Comparison of ENCODE assay signal across 9 cellular contexts in the genomic region with DNA sequence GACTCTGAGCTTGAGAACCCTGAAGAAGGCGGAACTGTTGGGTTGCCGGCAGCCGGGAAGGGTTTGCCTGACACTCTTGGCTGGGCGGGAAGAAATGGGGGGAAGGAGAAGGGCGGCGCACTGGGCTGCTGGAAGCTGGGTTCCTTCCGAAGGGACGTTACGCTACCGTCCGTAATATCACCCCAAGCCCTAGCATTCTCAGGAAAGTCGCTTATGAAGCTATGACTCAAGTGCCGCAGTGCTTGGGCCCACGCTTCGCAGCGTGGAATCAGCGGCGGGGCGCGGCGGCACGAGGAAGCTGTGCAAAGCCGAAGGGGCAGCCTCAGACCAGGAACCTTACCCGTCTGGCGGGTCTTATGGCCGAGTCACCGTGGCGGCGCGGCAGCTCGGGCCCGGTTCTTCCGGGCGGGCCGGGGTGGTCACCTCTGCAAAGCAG. TPM values are rescaled to one million over a fixed set of nuclear protein-coding genes. Genes with fewer than 3 reads are reported as not detected.
DNase-seq lines count a peak whose midpoint lies in the region; ATAC-seq and TF ChIP-seq lines count a peak whose summit lies in the region.
"Had no signal": no experiment of that assay in that cellular context is flagged by ENCODE, and none has a peak within 500 bp of the region (broad histone marks: within the 10 kb centered on the region; RNA-seq: fewer than 3 reads in every experiment).

No MANE protein-coding gene starts in this region.

- H3K27me3 Mint-ChIP-seq in activated naive CD8-positive, alpha-beta T cell treated with anti-CD3 and anti-CD28 coated beads for 36 hours: peaks cover 19% of the 10 kb centered on the region

- H3K27me3 ChIP-seq in H7 (ENCODE audit: control insufficient read depth, insufficient read depth, low read length) (no peaks in the 10 kb centered on the region), Peyer's patch (no peaks in the 10 kb centered on the region), heart left ventricle (peaks cover 0 to 6% (median 0%) of the 10 kb centered on the region in 9 donors), psoas muscle (ENCODE audit: insufficient read depth in 3 of 3, low read length in 2 of 3) (peaks cover 0 to 2% (median 1%) of the 10 kb centered on the region in 3 donors), uterus (no peaks in the 10 kb centered on the region)

- H3K27ac Mint-ChIP-seq in activated naive CD8-positive, alpha-beta T cell treated with anti-CD3 and anti-CD28 coated beads for 36 hours: peak overlapping the region; percentile 79

- H3K36me3 ChIP-seq in H7 (replicated peaks; ENCODE audit: control insufficient read depth, insufficient read depth, low read length) (no peaks in the 10 kb centered on the region), Peyer's patch (no peaks in the 10 kb centered on the region), heart left ventricle (no peaks in the 10 kb centered on the region), psoas muscle (ENCODE audit: insufficient read depth in 1 of 2, low read depth in 1 of 2) (no peaks in the 10 kb centered on the region), uterus (no peaks in the 10 kb centered on the region)

- H3K4me1 Mint-ChIP-seq in activated naive CD8-positive, alpha-beta T cell treated with anti-CD3 and anti-CD28 coated beads for 36 hours: peaks cover 13% of the 10 kb centered on the region

- H3K4me3 Mint-ChIP-seq in activated naive CD8-positive, alpha-beta T cell treated with anti-CD3 and anti-CD28 coated beads for 36 hours: peak overlapping the region; percentile 81

- peaks cover 4% of the 10 kb centered on the region for H3K9me3 Mint-ChIP-seq in activated naive CD8-positive, alpha-beta T cell treated with anti-CD3 and anti-CD28 coated beads for 36 hours

- H3K4me3 ChIP-seq in H7 (ENCODE audit: insufficient read depth, low read depth, low read length) (peak overlapping the region; percentile 58; the same call in 1 of the 2 replicates), Peyer's patch (peak overlapping the region; percentile 51 to 68 (median 58)), heart left ventricle (peak overlapping the region; percentile 40 to 90 (median 70)), psoas muscle (peak overlapping the region; percentile 70), uterus (peak overlapping the region; percentile 33 to 58)

- intact Hi-C loops in heart left ventricle (cut with DNase I) (loop anchor here in 4 of 10 donors (5.0 to 10.0 kb wide), 4 partner anchors 33 to 60 kb away; partner anchors contain the start of gene SLC14A1 (in 1 of the 4)), psoas muscle (cut with DNase I) (no loop called here), uterus (cut with DNase I; ENCODE audit: low total_unique reads) (no loop called here)

- H3K36me3 Mint-ChIP-seq in activated naive CD8-positive, alpha-beta T cell treated with anti-CD3 and anti-CD28 coated beads for 36 hours: peaks cover 6% of the 10 kb centered on the region

- no peak for TF ChIP-seq CTCF in Peyer's patch (IDR thresholded peaks at IDR 0.05)
- no peak for TF ChIP-seq CTCF in heart left ventricle (IDR thresholded peaks at IDR 0.05)
- TF ChIP-seq CTCF in psoas muscle (IDR thresholded peaks at IDR 0.05): no peak
- no peak for TF ChIP-seq CTCF in uterus (IDR thresholded peaks at IDR 0.05)

- H3K27ac ChIP-seq in Peyer's patch: peak overlapping the region; percentile 40 to 69 (median 56)
- H3K27ac ChIP-seq in heart left ventricle: peak overlapping the region; percentile 54 to 89 (median 74)
- H3K27ac ChIP-seq in psoas muscle: peak overlapping the region; percentile 46
- peak overlapping the region; percentile 22 to 51 for H3K27ac ChIP-seq in uterus

- peak; percentile 63 for DNase-seq in Daoy (ENCODE audit: low read depth)
- DNase-seq in H7: peak; percentile 22
- DNase-seq in Peyer's patch: peak; percentile 36 to 77 (median 74)
- peak; percentile 72 for DNase-seq in activated naive CD8-positive, alpha-beta T cell treated with anti-CD3 and anti-CD28 coated beads for 36 hours
- DNase-seq in heart left ventricle: peak; percentile 77 to 88 (median 81)
- peak; percentile 76 to 81 for DNase-seq in psoas muscle
- DNase-seq in uterus: peak; percentile 49 to 63

- TF ChIP-seq POLR2A in Peyer's patch (IDR thresholded peaks at IDR 0.05) (no peak), heart left ventricle (IDR thresholded peaks at IDR 0.05) (peak in 1 of 2 donors; percentile 43), uterus (IDR thresholded peaks at IDR 0.05) (no peak)

- H3K4me1 ChIP-seq in Peyer's patch (peaks cover 0 to 14% (median 6%) of the 10 kb centered on the region in 4 donors), heart left ventricle (peaks cover 0 to 18% (median 7%) of the 10 kb centered on the region in 12 donors), psoas muscle (no peaks in the 10 kb centered on the region), uterus (no peaks in the 10 kb centered on the region)

- ATAC-seq in heart left ventricle (peak; percentile 71 to 95 (median 94)), psoas muscle (peak; percentile 42 to 86 (median 73)), HG02885 (IDR thresholded peaks at IDR 0.05; ENCODE audit: poor library complexity, unreplicated experiment) (no peak)

- WGBS in heart left ventricle, 4 donors: 6 to 10% (median 8%) methylated on average over 16 to 35 of the region's 35 CpGs
- 0 to 2% (median 1%) methylated on average over 34 to 35 of the region's 35 CpGs for WGBS in psoas muscle, 3 donors

- no peaks in the 10 kb centered on the region for H3K9me3 ChIP-seq in Peyer's patch
- H3K9me3 ChIP-seq in heart left ventricle: no peaks in the 10 kb centered on the region
- no peaks in the 10 kb centered on the region for H3K9me3 ChIP-seq in psoas muscle
- H3K9me3 ChIP-seq in uterus: no peaks in the 10 kb centered on the region

RNA-seq across cellular contexts. Expression of gene SIGLEC15, which starts 50.2 kb away (rescaled TPM):
- total RNA-seq in Daoy (2014; rRNA removed; shearing (Covaris generic)): 12.1 and 17.9 TPM in 2 replicates
- not detected in 2 replicates for total RNA-seq in H7 (2014; rRNA removed; shearing (Covaris generic))
- total RNA-seq in Peyer's patch (under 1 TPM in 1 of 4 donors, not detected in 3; 0.47 TPM), heart left ventricle (under 1 TPM in 6 of 9 donors, not detected in 3; 0.08 to 0.77 (median 0.49) TPM), psoas muscle (not detected), uterus (1 to 10 TPM in 1 of 4 donors, not detected in 3; 2.8 TPM)
- total RNA-seq in activated naive CD8-positive, alpha-beta T cell treated with anti-CD3 and anti-CD28 coated beads for 36 hours: not detected
- polyA plus RNA-seq in heart left ventricle (under 1 TPM in 1 of 2 donors, not detected in 1; 0.10 TPM), psoas muscle (not detected)
- total RNA-seq: SK-MEL-5 had no signal

RNA-seq across cellular contexts. Expression of gene SLC14A1, which starts 51.3 kb away (rescaled TPM):
- 1.9 and 7.5 TPM in 2 replicates for total RNA-seq in Daoy (2014; rRNA removed; shearing (Covaris generic))
- not detected in 2 replicates for total RNA-seq in H7 (2014; rRNA removed; shearing (Covaris generic))
- 1 to 10 TPM in 3 of 4 donors, under 1 TPM in 1; 0.35 to 9.7 (median 1.6) TPM for total RNA-seq in Peyer's patch
- total RNA-seq in activated naive CD8-positive, alpha-beta T cell treated with anti-CD3 and anti-CD28 coated beads for 36 hours: 1 to 10 TPM; 1.1 to 1.4 TPM
- 10 to 100 TPM in 8 of 9 donors, 1 to 10 TPM in 1; 8.9 to 50.1 (median 19.4) TPM for total RNA-seq in heart left ventricle
- 10 to 100 TPM in 1 of 2 donors, 1 to 10 TPM in 1; 7.1 to 16.0 TPM for polyA plus RNA-seq in heart left ventricle
- 10 to 100 TPM in 1 of 4 donors, 1 to 10 TPM in 3; 1.5 to 10.9 (median 6.7) TPM for total RNA-seq in psoas muscle
- 1 to 10 TPM; 1.3 to 8.2 (median 2.6) TPM for polyA plus RNA-seq in psoas muscle
- total RNA-seq in uterus: 10 to 100 TPM in 1 of 4 donors, under 1 TPM in 1, not detected in 2; 0.95 to 26.0 TPM
- total RNA-seq: SK-MEL-5 had no signal

Comparison
In these comparisons a context has a peak if more than half of its experiments do, and no peak if none do; other contexts are left out.
1. DNase-seq: peak in every context shown above with its lines; median percentile 81 in heart left ventricle; 78 in psoas muscle; 74 in Peyer's patch; 72 in activated naive CD8-positive, alpha-beta T cell treated with anti-CD3 and anti-CD28 coated beads for 36 hours; 63 in Daoy; 56 in uterus; 22 in H7.